Comparison of ENCODE assay signal across 6 cellular contexts in the genomic region with DNA sequence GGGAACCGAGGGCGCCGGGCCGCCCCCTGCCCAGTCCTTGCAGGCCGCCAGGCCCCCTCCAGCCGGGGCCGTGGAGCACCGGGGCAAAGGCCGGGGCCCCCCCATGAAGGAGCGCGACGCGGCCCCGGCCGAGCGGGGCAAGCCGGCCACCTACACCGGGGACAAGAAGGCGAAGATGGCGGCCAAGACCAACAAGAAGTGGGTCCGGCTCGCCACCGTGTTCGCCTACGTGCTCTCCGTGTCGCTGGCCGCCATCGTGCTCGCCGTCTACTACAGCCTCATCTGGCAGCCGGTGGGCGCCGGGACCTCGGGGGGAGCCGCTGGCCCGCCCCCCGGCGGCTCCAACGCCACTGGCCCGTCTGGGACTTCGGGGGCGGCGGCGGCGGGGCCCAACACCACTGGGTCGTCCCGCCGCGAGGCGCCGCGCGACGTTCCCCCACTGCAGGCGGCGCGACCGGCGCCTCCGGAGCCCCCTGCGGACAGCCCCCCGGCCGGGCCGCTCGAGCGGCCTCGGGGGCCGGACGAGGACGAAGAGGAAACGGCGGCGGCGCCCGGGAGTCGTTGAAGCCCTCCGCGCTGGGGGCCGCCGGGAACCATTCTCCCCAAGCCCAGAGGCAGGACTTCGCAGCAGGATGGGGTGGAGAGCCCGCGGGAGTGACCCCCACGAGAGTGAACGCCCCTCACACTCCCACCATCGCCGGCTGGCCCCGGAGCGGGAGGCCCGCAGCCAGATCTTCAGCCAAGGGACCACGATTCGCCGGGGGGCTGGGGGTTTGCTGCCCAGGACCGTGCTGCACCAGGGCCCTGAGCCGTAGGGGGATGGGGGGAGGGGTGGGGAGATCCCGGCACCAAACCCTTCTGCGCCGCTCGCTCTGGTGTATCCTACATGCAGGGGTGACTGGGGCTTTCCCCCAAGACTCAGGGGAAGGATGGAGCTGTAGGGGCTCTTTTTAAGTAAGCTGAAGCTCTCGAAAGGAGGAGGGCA. TPM values are rescaled to one million over a fixed set of nuclear protein-coding genes. Genes with fewer than 3 reads are reported as not detected.
DNase-seq lines count a peak whose midpoint lies in the region; ATAC-seq and TF ChIP-seq lines count a peak whose summit lies in the region.

No MANE protein-coding gene starts in this region.

- H3K36me3 Mint-ChIP-seq in brain (peaks cover 3% of the 10 kb centered on the region), nephron progenitor cell (ENCODE audit: low read depth) (peaks cover 18% of the 10 kb centered on the region)

- ATAC-seq in HG03175 (IDR thresholded peaks at IDR 0.05; ENCODE audit: unreplicated experiment) = peak; percentile 4

- peak overlapping the region; percentile 65 for H3K4me3 ChIP-seq in GM12865 (ENCODE audit: low read depth, low read length)

- H3K27me3 Mint-ChIP-seq in brain (peaks cover 4% of the 10 kb centered on the region), nephron progenitor cell (ENCODE audit: low read depth, poor library complexity) (peaks cover 74% of the 10 kb centered on the region)

- H3K4me1 Mint-ChIP-seq in brain (peaks cover 78% of the 10 kb centered on the region), nephron progenitor cell (peaks cover 57% of the 10 kb centered on the region)

- H3K9me3 Mint-ChIP-seq in brain (no peaks in the 10 kb centered on the region), nephron progenitor cell (peaks cover 4% of the 10 kb centered on the region)

- DNase-seq in GM12865 (ENCODE audit: low read depth) (peak; percentile 41), nephron progenitor cell (peak; percentile 54), NOMO-1 treated with dmso at 0.1 percent for 144 hours (lab: John Stamatoyannopoulos, UW; ENCODE audit: unreplicated experiment) (no peak), cerebellum (ENCODE audit: low spot score) (no peak)

- H3K27ac Mint-ChIP-seq in brain = peak overlapping the region in 4 of 5 experiments; percentile 69 to 90 (median 81)
- no peak overlapping the region for H3K27ac Mint-ChIP-seq in nephron progenitor cell

- TF ChIP-seq CTCF in GM12865 (IDR thresholded peaks at IDR 0.05; ENCODE audit: insufficient read depth, low read depth, low read length, missing control alignments) (no peak), brain (conservative IDR thresholded peaks at IDR 0.05) (no peak), nephron progenitor cell (IDR thresholded peaks at IDR 0.05) (no peak)

- H3K4me3 Mint-ChIP-seq in brain (peak overlapping the region; percentile 84 to 91 (median 88)), nephron progenitor cell (peak overlapping the region; percentile 81)

RNA-seq across cellular contexts. Expression of a gene that starts 0.8 kb away (rescaled TPM):
- 9.5 TPM for polyA plus RNA-seq in brain (ENCODE audit: insufficient read depth, low read depth, low replicate concordance)
- total RNA-seq in cerebellum = 13.2 TPM

RNA-seq across cellular contexts. Expression of a gene that starts 16.5 kb away (rescaled TPM):
- polyA plus RNA-seq in brain (ENCODE audit: insufficient read depth, low read depth, low replicate concordance) = 1.2 TPM
- total RNA-seq in cerebellum = 0.73 TPM

RNA-seq across cellular contexts. Expression of a gene that starts 16.5 kb away (rescaled TPM):
- polyA plus RNA-seq in brain (ENCODE audit: insufficient read depth, low read depth, low replicate concordance) = 3.9 TPM
- 4.4 TPM for total RNA-seq in cerebellum

RNA-seq across cellular contexts. Expression of a gene that starts 26.6 kb away (rescaled TPM):
- not detected for polyA plus RNA-seq in brain (ENCODE audit: insufficient read depth, low read depth, low replicate concordance)
- not detected for total RNA-seq in cerebellum

RNA-seq across cellular contexts. Expression of a gene that starts 33.8 kb away (rescaled TPM):
- 16.3 TPM for polyA plus RNA-seq in brain (ENCODE audit: insufficient read depth, low read depth, low replicate concordance)
- total RNA-seq in cerebellum = 30.9 TPM

Comparison
In these comparisons a context has a peak if more than half of its experiments do, and no peak if none do; other contexts are left out.
1. DNase-seq: peak in GM12865 (single experiment) and nephron progenitor cell (single experiment); none in NOMO-1 treated with dmso at 0.1 percent for 144 hours (single experiment) and cerebellum (single experiment).